In genomic region chr7:17646181-17646956, GRCh38 we compare ENCODE assay signal across 12 cellular contexts.
DNase-seq lines count a peak whose midpoint lies in the region; ATAC-seq and TF ChIP-seq lines count a peak whose summit lies in the region.
"Had no signal": no experiment of that assay in that cellular context is flagged by ENCODE, and none has a peak within 500 bp of the region (broad histone marks: within the 10 kb centered on the region; RNA-seq: fewer than 3 reads in every experiment).

No MANE protein-coding gene starts in this region.

- peak overlapping the region; percentile 53 for H3K27ac ChIP-seq in SJCRH30
- H3K27ac ChIP-seq in suprapubic skin, result no peak overlapping the region

- DNase-seq in SIG-M5 treated with dmso at 0.1 percent for 504 hours (lab: John Stamatoyannopoulos, UW; ENCODE audit: unreplicated experiment) (peak; percentile 23), SIG-M5 (lab: John Stamatoyannopoulos, UW) (no peak), SJCRH30 (peak in 1 of 2 experiments; percentile 60), fibroblast of villous mesenchyme (ENCODE audit: low read depth) (peak; percentile 67), suprapubic skin (ENCODE audit: low spot score in 2 of 2) (no peak)
- no peak for DNase-seq in activated CD4-positive, alpha-beta memory T cell treated with anti-CD3 and anti-CD28 coated beads for 36 hours
- no peak for DNase-seq in activated naive CD4-positive, alpha-beta T cell treated with Interleukin-2 at 50 U/mL for 16 hours
- DNase-seq: activated CD8-positive, alpha-beta T cell treated with anti-CD3 and anti-CD28 coated beads, Interleukin-2, amount 10 ng/mL, durations not matched to agents 7 days and 5 days; NCI-H1436; stimulated activated CD4-positive, alpha-beta T cell treated with anti-CD3 and anti-CD28 coated beads, Interleukin-4, amount 100 ng/mL, for 24 hours had no signal

- peaks cover 13% of the 10 kb centered on the region for H3K4me1 ChIP-seq in SJCRH30
- H3K4me1 ChIP-seq in suprapubic skin, result peaks cover 14% of the 10 kb centered on the region

- TF ChIP-seq CTCF in fibroblast of villous mesenchyme (IDR thresholded peaks at IDR 0.05; ENCODE audit: insufficient read depth, low read depth, low read length) (peak; percentile 58), suprapubic skin (IDR thresholded peaks at IDR 0.05) (peak; percentile 4 to 10)

- no peak for TF ChIP-seq POLR2A in suprapubic skin (IDR thresholded peaks at IDR 0.05)

- POLR2A ChIA-PET in activated CD4-positive, alpha-beta memory T cell treated with anti-CD3 and anti-CD28 coated beads for 36 hours (lab: Charles Lee), result no interaction called here

- peaks cover 14% of the 10 kb centered on the region for H3K27me3 Mint-ChIP-seq in activated CD4-positive, alpha-beta memory T cell treated with anti-CD3 and anti-CD28 coated beads for 36 hours

- no peak overlapping the region for H3K4me3 Mint-ChIP-seq in activated CD4-positive, alpha-beta memory T cell treated with anti-CD3 and anti-CD28 coated beads for 36 hours
- H3K4me3 Mint-ChIP-seq: activated CD8-positive, alpha-beta T cell treated with anti-CD3 and anti-CD28 coated beads, Interleukin-2, amount 10 ng/mL, durations not matched to agents 7 days and 5 days; CD4-positive, CD25-positive, alpha-beta regulatory T cell had no signal

- WGBS in suprapubic skin, result 56% methylated on average over 5 of the region's 5 CpGs

- no peaks in the 10 kb centered on the region for H3K9me3 ChIP-seq in SJCRH30 (replicated peaks)
- H3K9me3 ChIP-seq in suprapubic skin, result no peaks in the 10 kb centered on the region

- no peaks in the 10 kb centered on the region for H3K27me3 ChIP-seq in SJCRH30
- no peaks in the 10 kb centered on the region for H3K27me3 ChIP-seq in suprapubic skin

- no peaks in the 10 kb centered on the region for H3K9me3 Mint-ChIP-seq in activated CD4-positive, alpha-beta memory T cell treated with anti-CD3 and anti-CD28 coated beads for 36 hours

- H3K36me3 ChIP-seq in SJCRH30, result no peaks in the 10 kb centered on the region
- H3K36me3 ChIP-seq in suprapubic skin, result no peaks in the 10 kb centered on the region

- TF ChIP-seq EP300 in suprapubic skin (IDR thresholded peaks at IDR 0.05), result no peak

- CTCF ChIA-PET in activated CD4-positive, alpha-beta memory T cell treated with anti-CD3 and anti-CD28 coated beads for 36 hours (lab: Charles Lee), result interaction anchor here (1.0 kb wide), 1 partner anchor 343 kb away, joined by 4 read pairs; no protein-coding TSS in a partner anchor

- no peak overlapping the region for H3K27ac Mint-ChIP-seq in activated CD4-positive, alpha-beta memory T cell treated with anti-CD3 and anti-CD28 coated beads for 36 hours
- H3K27ac Mint-ChIP-seq: activated CD8-positive, alpha-beta T cell treated with anti-CD3 and anti-CD28 coated beads, Interleukin-2, amount 10 ng/mL, durations not matched to agents 7 days and 5 days; CD4-positive, CD25-positive, alpha-beta regulatory T cell had no signal

- ATAC-seq in GM19324 (IDR thresholded peaks at IDR 0.05; ENCODE audit: low FRiP score, unreplicated experiment), result no peak
- ATAC-seq: activated CD8-positive, alpha-beta T cell treated with anti-CD3 and anti-CD28 coated beads, Interleukin-2, amount 10 ng/mL, durations not matched to agents 7 days and 5 days had no signal

- H3K4me3 ChIP-seq in SJCRH30 (no peak overlapping the region), fibroblast of villous mesenchyme (ENCODE audit: low read depth, low read length) (no peak overlapping the region), suprapubic skin (no peak overlapping the region)

- intact Hi-C loops in activated CD4-positive, alpha-beta memory T cell treated with anti-CD3 and anti-CD28 coated beads for 36 hours (cut with micrococcal nuclease), result loop anchor here (10.0 kb wide), 1 partner anchor 342 kb away; no protein-coding TSS in a partner anchor

- no peaks in the 10 kb centered on the region for H3K4me1 Mint-ChIP-seq in activated CD4-positive, alpha-beta memory T cell treated with anti-CD3 and anti-CD28 coated beads for 36 hours (ENCODE audit: low read depth)
- H3K4me1 Mint-ChIP-seq: CD4-positive, CD25-positive, alpha-beta regulatory T cell had no signal

- H3K36me3 Mint-ChIP-seq in activated CD4-positive, alpha-beta memory T cell treated with anti-CD3 and anti-CD28 coated beads for 36 hours, result no peaks in the 10 kb centered on the region
- H3K36me3 Mint-ChIP-seq: CD4-positive, CD25-positive, alpha-beta regulatory T cell had no signal

Comparison
In these comparisons a context has a peak if more than half of its experiments do, and no peak if none do; other contexts are left out.
1. DNase-seq: peak in SIG-M5 treated with dmso at 0.1 percent for 504 hours (single experiment) and fibroblast of villous mesenchyme (single experiment); none in SIG-M5 (single experiment), suprapubic skin (0 of 2), activated CD4-positive, alpha-beta memory T cell treated with anti-CD3 and anti-CD28 coated beads for 36 hours (single experiment) and activated naive CD4-positive, alpha-beta T cell treated with Interleukin-2 at 50 U/mL for 16 hours (single experiment).